Comparison of ENCODE assay signal across 9 cellular contexts in the genomic region with DNA sequence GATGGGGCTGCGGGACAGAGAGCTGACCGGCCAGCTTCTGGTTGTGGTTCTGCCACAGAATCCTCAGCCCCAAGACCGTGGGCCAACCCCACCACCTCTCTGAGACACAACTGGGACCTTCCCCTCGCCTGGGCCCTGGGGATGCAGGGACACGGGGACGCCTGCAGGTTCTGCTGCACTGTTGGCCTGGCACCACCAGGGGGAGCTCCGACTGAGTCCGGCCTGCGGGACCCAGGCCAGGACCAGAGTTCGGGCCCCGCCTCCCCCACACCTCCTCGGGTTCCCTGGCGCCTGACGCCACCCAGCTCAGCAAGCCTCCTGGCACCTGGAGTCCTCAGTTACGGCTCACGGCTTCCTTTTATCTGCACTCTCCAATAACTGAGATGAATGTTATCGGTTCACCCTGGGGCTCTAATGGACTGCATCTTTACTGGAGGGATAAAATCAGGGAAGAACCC. TPM values are rescaled to one million over a fixed set of nuclear protein-coding genes. Genes with fewer than 3 reads are reported as not detected.
DNase-seq lines count a peak whose midpoint lies in the region; ATAC-seq and TF ChIP-seq lines count a peak whose summit lies in the region.
"Had no signal": no experiment of that assay in that cellular context is flagged by ENCODE, and none has a peak within 500 bp of the region (broad histone marks: within the 10 kb centered on the region; RNA-seq: fewer than 3 reads in every experiment).

No MANE protein-coding gene starts in this region.

- H3K9me2 ChIP-seq in GM23338 (ENCODE audit: insufficient read depth) = no peaks in the 10 kb centered on the region

- H3K27me3 ChIP-seq in GM23338 (ENCODE audit: insufficient read depth) = no peaks in the 10 kb centered on the region

- no peak overlapping the region for H2AFZ ChIP-seq in GM23338

- H3K4me3 ChIP-seq in GM23338 = no peak overlapping the region
- H3K4me3 ChIP-seq: skin epidermis had no signal

- H3K27ac ChIP-seq in GM23338 (ENCODE audit: low read depth) = 0 out of 2 replicates have a peak overlapping the region, but pooled peaks have one; percentile 32
- H3K27ac ChIP-seq in caudate nucleus (ENCODE audit: low read depth, low read length) = no peak overlapping the region
- H3K27ac ChIP-seq: skin epidermis had no signal

- H3K4me2 ChIP-seq in GM23338 = no peak overlapping the region

- H3K4me1 ChIP-seq in GM23338 (ENCODE audit: insufficient read depth) = peaks cover 8% of the 10 kb centered on the region

- H3K27ac Mint-ChIP-seq in GM23338 = no peak overlapping the region

- DNase-seq in AG08396 (ENCODE audit: low spot score) (peak; percentile 95), GM23338 (ENCODE audit: low spot score) (peak; percentile 92), NCI-H2227 treated with DMSO at 0.1 percent for 48 hours (lab: John Stamatoyannopoulos, UW) (peak; percentile 46), caudate nucleus (lab: John Stamatoyannopoulos, UW) (peak in 32 of 61 donors; percentile 5 to 76 (median 26)), left lobe of liver (ENCODE audit: low spot score) (peak; percentile 91)
- peak; percentile 53 for DNase-seq in activated CD4-positive, alpha-beta T cell treated with anti-CD3 and anti-CD28 coated beads for 1 hour
- DNase-seq in stimulated activated CD4-positive, alpha-beta T cell treated with anti-CD3 and anti-CD28 coated beads, TNF-alpha, amount 100 ng/mL, for 24 hours (ENCODE audit: low read depth in 3 of 3) = peak; percentile 66 to 81 (median 68)

- H3K36me3 ChIP-seq in GM23338 (ENCODE audit: insufficient read depth) = peaks cover 4% of the 10 kb centered on the region; the same call in 1 of the 2 replicates

- H3K4me3 Mint-ChIP-seq in GM23338 = no peak overlapping the region

- peak; percentile 79 to 92 for TF ChIP-seq CTCF in GM23338 (conservative IDR thresholded peaks at IDR 0.05; ENCODE audit: low read depth in 2 of 2)

- peaks cover 5% of the 10 kb centered on the region; the same call in 1 of the 2 replicates for H3F3A ChIP-seq in GM23338 (replicated peaks; ENCODE audit: low read depth)

- peaks cover 8% of the 10 kb centered on the region for H3K27me3 Mint-ChIP-seq in GM23338 (ENCODE audit: insufficient read depth, low read depth, poor library complexity)

- peaks cover 18% of the 10 kb centered on the region for H3K79me2 ChIP-seq in GM23338 (replicated peaks; ENCODE audit: insufficient read depth)

- no peaks in the 10 kb centered on the region for H3K9me3 Mint-ChIP-seq in GM23338

- peaks cover 13% of the 10 kb centered on the region for H3K36me3 Mint-ChIP-seq in GM23338 (ENCODE audit: low read depth)

- ATAC-seq in GM23338 = peak; percentile 79
- peak; percentile 91 for ATAC-seq in left lobe of liver
- ATAC-seq in GM18511 (IDR thresholded peaks at IDR 0.05; ENCODE audit: unreplicated experiment) = no peak

- H3K4me1 Mint-ChIP-seq in GM23338 = peaks cover 16% of the 10 kb centered on the region

- peaks cover 13% of the 10 kb centered on the region for H4K20me1 ChIP-seq in GM23338 (replicated peaks; ENCODE audit: insufficient read depth)

TF ChIP-seq in GM23338, 12 proteins besides CTCF, POLR2A, EP300 and RAD21:
- TF ChIP-seq EZH2phosphoT487 (IDR thresholded peaks at IDR 0.05; ENCODE audit: unreplicated experiment) = no peak
- peak; percentile 19; the same call in 1 of the 2 replicates for TF ChIP-seq POLR2AphosphoS5 (IDR thresholded peaks at IDR 0.05; ENCODE audit: low read depth)
TF ChIP-seq in GM23338: peak in this region for 1.

RNA-seq across cellular contexts. Expression of a gene that starts 27.3 kb away (rescaled TPM):
- 93.5 and 104 TPM in 2 replicates for total RNA-seq in GM23338 (2014; rRNA removed; shearing (Covaris generic))
- polyA plus RNA-seq in GM23338 (2016; fragmentation: Nextera tagmentation; extraction: Ambion mirVana) = 15.2 and 16.7 TPM in 2 replicates
- total RNA-seq in left lobe of liver = 16.4 TPM

RNA-seq across cellular contexts. Expression of a gene that starts 28.0 kb away (rescaled TPM):
- total RNA-seq in GM23338 (2014; rRNA removed; shearing (Covaris generic)) = 7.1 and 8.1 TPM in 2 replicates
- polyA plus RNA-seq in GM23338 (2016; fragmentation: Nextera tagmentation; extraction: Ambion mirVana) = 6.7 and 7.6 TPM in 2 replicates
- total RNA-seq in left lobe of liver = 6.8 TPM

Comparison
In these comparisons a context has a peak if more than half of its experiments do, and no peak if none do; other contexts are left out.
1. DNase-seq: peak in every context shown above with its lines; median percentile 95 in AG08396; 92 in GM23338; 91 in left lobe of liver; 68 in stimulated activated CD4-positive, alpha-beta T cell treated with anti-CD3 and anti-CD28 coated beads, TNF-alpha, amount 100 ng/mL, for 24 hours; 53 in activated CD4-positive, alpha-beta T cell treated with anti-CD3 and anti-CD28 coated beads for 1 hour; 46 in NCI-H2227 treated with DMSO at 0.1 percent for 48 hours; 26 in caudate nucleus.